In the genomic region with DNA sequence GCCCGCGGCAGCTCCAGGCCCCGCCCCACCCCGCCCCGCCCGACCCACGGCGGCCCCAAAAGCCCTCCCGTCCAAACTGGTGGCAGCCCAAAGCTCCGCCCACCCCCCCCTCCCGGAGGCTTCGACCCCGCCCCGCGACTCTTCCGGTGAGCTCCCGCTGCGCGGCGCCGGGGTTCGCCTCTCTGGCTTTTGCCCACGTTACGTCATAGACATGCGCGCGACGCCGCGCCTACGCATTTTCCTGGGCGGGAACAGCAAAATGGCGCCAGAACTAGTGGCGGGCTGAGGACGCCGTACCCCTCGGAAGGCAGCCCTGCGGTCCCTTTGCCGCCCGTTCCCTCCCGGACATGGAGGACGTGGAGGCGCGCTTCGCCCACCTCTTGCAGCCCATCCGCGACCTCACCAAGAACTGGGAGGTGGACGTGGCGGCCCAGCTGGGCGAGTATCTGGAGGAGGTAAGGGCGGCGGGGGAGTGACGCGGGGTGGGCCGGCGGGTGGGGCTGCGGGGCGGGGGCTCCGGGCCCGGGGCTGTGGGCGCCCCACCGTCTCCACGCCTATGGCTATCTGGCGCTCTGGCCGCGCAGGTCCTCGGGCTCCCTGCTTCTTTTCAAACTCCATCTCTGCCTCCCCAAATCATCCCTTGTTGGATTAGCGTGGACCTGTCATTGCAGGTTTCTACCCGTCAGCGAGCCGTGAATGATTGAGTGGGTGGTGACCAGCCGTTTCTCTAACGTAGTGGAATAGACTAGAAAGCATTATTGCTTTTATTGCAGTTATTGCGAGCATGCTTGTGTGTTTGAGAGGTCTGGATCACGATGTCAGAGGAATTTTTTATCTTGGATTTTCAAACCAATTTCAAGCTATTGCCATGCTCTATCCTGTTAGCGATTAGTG, we compare ENCODE assay signal across 8 cellular contexts. TPM values are rescaled to one million over a fixed set of nuclear protein-coding genes. Genes with fewer than 3 reads are reported as not detected.
DNase-seq lines count a peak whose midpoint lies in the region; ATAC-seq, FAIRE-seq and TF ChIP-seq lines count a peak whose summit lies in the region.

A gene (plus strand): TSS at position 234 of the 894 bp plus-strand sequence. CDS start 114 bp downstream, at position 348.

- H3K79me2 ChIP-seq in SU-DHL-6 (ENCODE audit: insufficient read depth, low read length) = peaks cover 52% of the 10 kb centered on the region

- peaks cover 0 to 13% (median 0%) of the 10 kb centered on the region in 3 donors for H3K4me1 ChIP-seq in pancreas
- peaks cover 0 to 37% (median 19%) of the 10 kb centered on the region in 4 donors for H3K4me1 ChIP-seq in tibial artery

- H3K9me3 ChIP-seq in SU-DHL-6 (ENCODE audit: insufficient read depth, low read length) (no peaks in the 10 kb centered on the region), pancreas (no peaks in the 10 kb centered on the region), tibial artery (no peaks in the 10 kb centered on the region)

- WGBS in pancreas, 2 donors = 1% methylated on average over 67 to 76 of the region's 76 CpGs

- peaks cover 9% of the 10 kb centered on the region for H3F3A ChIP-seq in SU-DHL-6 (ENCODE audit: insufficient read depth)

- H3K9me2 ChIP-seq in SU-DHL-6 (replicated peaks; ENCODE audit: insufficient read depth, low read length) = no peaks in the 10 kb centered on the region

- H3K27ac Mint-ChIP-seq in activated naive CD8-positive, alpha-beta T cell treated with anti-CD3 and anti-CD28 coated beads, Interleukin-2, amount 50 U/mL, for 24 hours = peak within 1 kb of the TSS; percentile 87

- H3K4me3 ChIP-seq in SU-DHL-6 (ENCODE audit: insufficient read depth, low read length, poor library complexity, severe bottlenecking) (peak within 1 kb of the TSS; percentile 86), pancreas (peak within 1 kb of the TSS; percentile 68 to 90 (median 83)), tibial artery (peak within 1 kb of the TSS; percentile 88 to 99)

- H3K27me3 Mint-ChIP-seq in activated naive CD8-positive, alpha-beta T cell treated with anti-CD3 and anti-CD28 coated beads, Interleukin-2, amount 50 U/mL, for 24 hours = no peaks in the 10 kb centered on the region

- ATAC-seq in HG02588 (IDR thresholded peaks at IDR 0.05; ENCODE audit: unreplicated experiment) = peak; percentile 64
- ATAC-seq in activated naive CD8-positive, alpha-beta T cell treated with anti-CD3 and anti-CD28 coated beads, Interleukin-2, amount 50 U/mL, for 24 hours = peak; percentile 61
- peak; percentile 46 to 80 (median 68) for ATAC-seq in pancreas

- H3K27me3 ChIP-seq in SU-DHL-6 (ENCODE audit: low read length) = no peaks in the 10 kb centered on the region
- H3K27me3 ChIP-seq in pancreas = no peaks in the 10 kb centered on the region
- H3K27me3 ChIP-seq in tibial artery = no peaks in the 10 kb centered on the region

- peak within 1 kb of the TSS; percentile 93 for H3K9ac ChIP-seq in SU-DHL-6 (ENCODE audit: low read length)

- no peak for TF ChIP-seq CTCF in GM10266 (IDR thresholded peaks at IDR 0.05; ENCODE audit: control insufficient read depth, insufficient read depth, low read depth, missing control alignments)
- no peak for TF ChIP-seq CTCF in SU-DHL-6 (IDR thresholded peaks at IDR 0.05; ENCODE audit: insufficient read depth, low read length, poor library complexity, severe bottlenecking)
- no peak for TF ChIP-seq CTCF in pancreas (IDR thresholded peaks at IDR 0.05)
- TF ChIP-seq CTCF in tibial artery (IDR thresholded peaks at IDR 0.05) = peak in 1 of 2 experiments; percentile 8

- intact Hi-C loops in cardiac septum (cut with DNase I) = loop anchor here (10.0 kb wide), 1 partner anchor 263 kb away; a partner anchor contains a TSS
- intact Hi-C loops in pancreas (cut with DNase I) = loop anchor here in 2 of 3 donors (5.0 to 10.0 kb wide), 2 partner anchors 261 to 263 kb away; a partner anchor contains a TSS
- intact Hi-C loops in tibial artery (cut with DNase I; ENCODE audit: low total_unique reads) = loop anchor here (2.0 to 10.0 kb wide), 2 partner anchors 17 to 263 kb away; a partner anchor contains a TSS

- FAIRE-seq in pancreas (lab: Jason Lieb, UNC) = no peak

- peaks cover 13% of the 10 kb centered on the region for H3K36me3 Mint-ChIP-seq in activated naive CD8-positive, alpha-beta T cell treated with anti-CD3 and anti-CD28 coated beads, Interleukin-2, amount 50 U/mL, for 24 hours (ENCODE audit: low read depth)

- H2AFZ ChIP-seq in SU-DHL-6 (ENCODE audit: low read depth, low read length, severe bottlenecking) = peak within 1 kb of the TSS; percentile 76

- H4K20me1 ChIP-seq in SU-DHL-6 (ENCODE audit: low read depth, low read length) = no peaks in the 10 kb centered on the region

- DNase-seq in GM10266 (ENCODE audit: extremely low spot score) (peak; percentile 100), NCI-H1092 (lab: John Stamatoyannopoulos, UW) (peak; percentile 65), cardiac septum (ENCODE audit: low spot score) (peak; percentile 98), pancreas (peak; percentile 95 to 99 (median 98)), tibial artery (peak; percentile 92 to 97)
- peak; percentile 99 for DNase-seq in activated naive CD8-positive, alpha-beta T cell treated with anti-CD3 and anti-CD28 coated beads, Interleukin-2, amount 50 U/mL, for 24 hours

- peaks cover 8% of the 10 kb centered on the region; the same call in 1 of the 2 replicates for H3K36me3 ChIP-seq in SU-DHL-6 (ENCODE audit: low read length)
- H3K36me3 ChIP-seq in pancreas = peaks cover 0 to 6% (median 0%) of the 10 kb centered on the region in 3 donors
- peaks cover 22 to 35% (median 22%) of the 10 kb centered on the region in 3 donors for H3K36me3 ChIP-seq in tibial artery

- H3K4me3 Mint-ChIP-seq in activated naive CD8-positive, alpha-beta T cell treated with anti-CD3 and anti-CD28 coated beads, Interleukin-2, amount 50 U/mL, for 24 hours = peak within 1 kb of the TSS; percentile 93

- H3K9me3 Mint-ChIP-seq in activated naive CD8-positive, alpha-beta T cell treated with anti-CD3 and anti-CD28 coated beads, Interleukin-2, amount 50 U/mL, for 24 hours = no peaks in the 10 kb centered on the region

- peaks cover 27% of the 10 kb centered on the region for H3K4me1 Mint-ChIP-seq in activated naive CD8-positive, alpha-beta T cell treated with anti-CD3 and anti-CD28 coated beads, Interleukin-2, amount 50 U/mL, for 24 hours

- peak within 1 kb of the TSS; percentile 86 for H3K27ac ChIP-seq in SU-DHL-6 (ENCODE audit: low read depth, low read length)
- peak within 1 kb of the TSS; percentile 75 to 94 (median 85) for H3K27ac ChIP-seq in pancreas
- peak within 1 kb of the TSS; percentile 92 to 94 for H3K27ac ChIP-seq in tibial artery

- peak within 1 kb of the TSS; percentile 96 for H3K4me2 ChIP-seq in SU-DHL-6 (ENCODE audit: low read depth, low read length, poor library complexity, severe bottlenecking)

RNA-seq across cellular contexts. Expression of the gene that starts here (rescaled TPM):
- total RNA-seq in cardiac septum = 25.1 TPM
- 10 to 100 TPM; 15.9 to 27.1 (median 23.0) TPM for total RNA-seq in pancreas
- polyA plus RNA-seq in pancreas = 10 to 100 TPM; 56.8 to 70.1 TPM

Comparison
In these comparisons a context has a peak if more than half of its experiments do, and no peak if none do; other contexts are left out.
1. Peak in every context shown above with its lines: DNase-seq, ATAC-seq, H3K4me3 ChIP-seq and H3K27ac ChIP-seq.